16 cellular contexts compared by ENCODE assay signal in the genomic region with DNA sequence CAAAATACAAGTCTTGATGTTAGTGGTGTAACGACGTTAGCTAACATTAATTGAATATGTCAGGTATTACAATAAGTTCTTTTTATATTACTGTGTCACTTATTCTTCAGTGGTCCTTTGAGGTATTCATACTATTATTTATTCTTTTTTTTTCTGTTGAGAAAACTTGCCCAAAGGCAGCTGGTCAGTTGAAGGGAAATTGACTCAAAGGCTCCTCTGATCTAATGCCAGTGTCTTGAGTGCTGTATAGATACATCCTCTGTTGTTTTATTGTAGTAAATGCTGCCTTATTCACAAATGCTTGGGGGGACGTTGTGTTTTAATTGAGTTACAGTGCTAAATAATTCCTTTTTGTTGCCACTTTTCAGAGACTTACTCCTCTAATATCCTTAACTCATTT. TPM values are rescaled to one million over a fixed set of nuclear protein-coding genes. Genes with fewer than 3 reads are reported as not detected.
A peak's percentile ranks its signal among the peaks of the same experiment; 100 is the strongest.
DNase-seq lines count a peak whose midpoint lies in the region; ATAC-seq and TF ChIP-seq lines count a peak whose summit lies in the region.
"Had no signal": no experiment of that assay in that cellular context is flagged by ENCODE, and none has a peak within 500 bp of the region (broad histone marks: within the 10 kb centered on the region; RNA-seq: fewer than 3 reads in every experiment).

No MANE protein-coding gene starts in this region.

- H3K27me3 ChIP-seq in foreskin keratinocyte = no peaks in the 10 kb centered on the region
- H3K27me3 ChIP-seq in testis = no peaks in the 10 kb centered on the region
- H3K27me3 ChIP-seq: BLaER1 treated with 17β-estradiol and CSF1 and Interleukin-3, amounts not matched to agents 10 nM and 100 nM had no signal

- H3K36me3 ChIP-seq in testis (ENCODE audit: low read depth, missing control alignments) = no peaks in the 10 kb centered on the region

- WGBS in testis, 2 donors = 88 to 95% methylated on average over 3 of the region's 3 CpGs

- no peak overlapping the region for H3K4me3 ChIP-seq in testis
- H3K4me3 ChIP-seq: A549; BLaER1 treated with 17β-estradiol and CSF1 and Interleukin-3, amounts not matched to agents 10 nM and 100 nM had no signal

- no peak for ATAC-seq in foreskin keratinocyte
- ATAC-seq in GM21447 (IDR thresholded peaks at IDR 0.05; ENCODE audit: unreplicated experiment) = no peak
- ATAC-seq: A549; CD8-positive, alpha-beta T cell had no signal

- TF ChIP-seq POLR2A in testis (IDR thresholded peaks at IDR 0.05) = no peak

- TF ChIP-seq CTCF in foreskin keratinocyte (conservative IDR thresholded peaks at IDR 0.05) (no peak), testis (IDR thresholded peaks at IDR 0.05) (no peak)

- DNase-seq in COLO829 (ENCODE audit: low spot score) (peak; percentile 73), RPMI7951 (ENCODE audit: low read depth) (peak; percentile 1), foreskin keratinocyte (no peak), NCI-H526 treated with DMSO at 0.1 percent for 48 hours (lab: John Stamatoyannopoulos, UW) (no peak), testis (no peak)
- DNase-seq: AML-193; CD4-positive, alpha-beta T cell; CD8-positive, alpha-beta T cell; COR-L47; DMS79 treated with DMSO at 0.1 percent for 48 hours; GF-D8 had no signal

- H3K4me1 ChIP-seq in foreskin keratinocyte = no peaks in the 10 kb centered on the region
- H3K4me1 ChIP-seq in testis = no peaks in the 10 kb centered on the region
- H3K4me1 ChIP-seq: A549; BLaER1 treated with 17β-estradiol and CSF1 and Interleukin-3, amounts not matched to agents 10 nM and 100 nM had no signal

- H3K27ac ChIP-seq in foreskin keratinocyte (peak overlapping the region; percentile 28), testis (no peak overlapping the region)
- H3K27ac ChIP-seq: 22Rv1; A549; BLaER1 treated with 17β-estradiol and CSF1 and Interleukin-3, amounts not matched to agents 10 nM and 100 nM; C4-2B had no signal

- H3K9me3 ChIP-seq in testis = no peaks in the 10 kb centered on the region
- H3K9me3 ChIP-seq: A549 had no signal

- intact Hi-C loops in testis (cut with DNase I; ENCODE audit: low total_unique reads) = no loop called here

RNA-seq across cellular contexts. Expression of a gene that starts 23.0 kb away (rescaled TPM):
- 35.1 and 37.1 TPM in 2 replicates for total RNA-seq in RPMI7951 (2014; rRNA removed; shearing (Covaris generic))
- total RNA-seq in foreskin keratinocyte (41.2 and 41.8 TPM in 2 replicates), testis (10 to 100 TPM; 49.0 to 75.4 TPM)
- polyA plus RNA-seq in foreskin keratinocyte (7.5 and 8.9 TPM in 2 replicates), testis (ENCODE audit: insufficient read depth, low read depth, low replicate concordance) (23.1 TPM)

RNA-seq across cellular contexts. Expression of a gene that starts 23.1 kb away (rescaled TPM):
- total RNA-seq in RPMI7951 (2014; rRNA removed; shearing (Covaris generic)) = 2.3 and 4.2 TPM in 2 replicates
- total RNA-seq in foreskin keratinocyte = 1.3 and 2.5 TPM in 2 replicates
- polyA plus RNA-seq in foreskin keratinocyte = 0.97 and 1.7 TPM in 2 replicates
- total RNA-seq in testis = 1 to 10 TPM; 5.0 to 8.0 TPM
- polyA plus RNA-seq in testis (ENCODE audit: insufficient read depth, low read depth, low replicate concordance) = 6.7 TPM

Comparison
In these comparisons a context has a peak if more than half of its experiments do, and no peak if none do; other contexts are left out.
1. DNase-seq: peak in COLO829 (single experiment) and RPMI7951 (single experiment); none in foreskin keratinocyte (0 of 2), NCI-H526 treated with DMSO at 0.1 percent for 48 hours (single experiment) and testis (single experiment).